ENCODE assay signal across 2 cellular contexts in the genomic region with DNA sequence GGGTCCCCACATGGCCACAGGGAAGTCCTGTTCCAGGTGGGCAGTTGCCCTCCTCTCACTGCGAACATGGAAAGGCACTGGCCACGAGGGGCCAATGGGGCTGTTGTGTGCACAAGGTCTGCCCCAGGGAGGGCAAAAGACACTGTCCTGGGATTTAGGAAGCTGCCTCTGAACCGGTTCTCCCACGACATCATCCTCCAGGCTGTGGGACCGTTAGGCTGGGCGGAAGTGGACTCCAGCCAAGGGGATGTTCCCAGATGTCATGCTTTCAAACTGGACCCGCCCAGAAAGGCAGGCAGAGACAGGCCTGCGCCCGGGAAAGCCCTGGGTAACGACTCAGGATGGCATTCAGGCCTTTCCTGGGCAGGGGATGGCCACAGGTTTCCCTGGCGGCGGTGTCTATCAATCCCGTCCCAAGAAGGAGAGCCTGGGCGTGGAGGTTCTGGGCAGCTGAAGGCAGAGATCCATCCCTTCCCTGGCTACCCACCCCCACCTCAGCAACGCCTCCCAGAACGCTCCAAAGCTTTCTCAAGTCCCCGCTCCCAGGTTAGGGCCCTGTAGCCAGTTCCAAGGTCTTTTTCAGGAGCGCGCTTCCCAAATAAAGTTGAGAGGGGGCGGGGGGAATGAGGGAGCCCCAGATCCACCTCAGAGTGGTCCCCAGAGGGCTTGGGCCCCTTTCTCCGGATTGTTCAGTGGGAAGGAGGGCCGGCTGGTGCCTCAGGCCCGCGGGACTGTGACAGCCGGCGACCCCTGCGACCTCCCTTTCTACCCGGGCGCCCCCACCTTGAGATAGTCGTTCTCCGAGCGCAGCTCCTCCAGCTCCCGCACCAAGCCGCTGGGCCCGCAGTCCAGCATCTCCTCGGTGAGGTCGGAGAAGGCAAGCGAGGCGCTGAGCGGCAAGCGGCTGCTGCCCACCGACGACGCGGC.
A peak's percentile ranks its signal among the peaks of the same experiment; 100 is the strongest.
TF ChIP-seq lines count a peak whose summit lies in the region.

No MANE protein-coding gene starts in this region.

TF ChIP-seq in HEK293, 187 proteins besides CTCF, POLR2A, EP300 and RAD21 (continues in another document):
- TF ChIP-seq, protein P1, sequence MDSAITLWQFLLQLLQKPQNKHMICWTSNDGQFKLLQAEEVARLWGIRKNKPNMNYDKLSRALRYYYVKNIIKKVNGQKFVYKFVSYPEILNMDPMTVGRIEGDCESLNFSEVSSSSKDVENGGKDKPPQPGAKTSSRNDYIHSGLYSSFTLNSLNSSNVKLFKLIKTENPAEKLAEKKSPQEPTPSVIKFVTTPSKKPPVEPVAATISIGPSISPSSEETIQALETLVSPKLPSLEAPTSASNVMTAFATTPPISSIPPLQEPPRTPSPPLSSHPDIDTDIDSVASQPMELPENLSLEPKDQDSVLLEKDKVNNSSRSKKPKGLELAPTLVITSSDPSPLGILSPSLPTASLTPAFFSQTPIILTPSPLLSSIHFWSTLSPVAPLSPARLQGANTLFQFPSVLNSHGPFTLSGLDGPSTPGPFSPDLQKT (IDR thresholded peaks at IDR 0.05; ENCODE audit: borderline replicate concordance, low read depth, low read length), result no peak
- no peak for TF ChIP-seq ZNF10 (tag by site-specific recombination; IDR thresholded peaks at IDR 0.05)
- no peak for TF ChIP-seq OSR2 (tag by site-specific recombination; IDR thresholded peaks at IDR 0.05)
- TF ChIP-seq ZNF239 (tag by site-specific recombination; IDR thresholded peaks at IDR 0.05), result no peak
- TF ChIP-seq, protein P2, sequence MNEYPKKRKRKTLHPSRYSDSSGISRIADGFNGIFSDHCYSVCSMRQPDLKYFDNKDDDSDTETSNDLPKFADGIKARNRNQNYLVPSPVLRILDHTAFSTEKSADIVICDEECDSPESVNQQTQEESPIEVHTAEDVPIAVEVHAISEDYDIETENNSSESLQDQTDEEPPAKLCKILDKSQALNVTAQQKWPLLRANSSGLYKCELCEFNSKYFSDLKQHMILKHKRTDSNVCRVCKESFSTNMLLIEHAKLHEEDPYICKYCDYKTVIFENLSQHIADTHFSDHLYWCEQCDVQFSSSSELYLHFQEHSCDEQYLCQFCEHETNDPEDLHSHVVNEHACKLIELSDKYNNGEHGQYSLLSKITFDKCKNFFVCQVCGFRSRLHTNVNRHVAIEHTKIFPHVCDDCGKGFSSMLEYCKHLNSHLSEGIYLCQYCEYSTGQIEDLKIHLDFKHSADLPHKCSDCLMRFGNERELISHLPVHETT (tag by site-specific recombination; IDR thresholded peaks at IDR 0.05), result no peak
- TF ChIP-seq, protein P3, sequence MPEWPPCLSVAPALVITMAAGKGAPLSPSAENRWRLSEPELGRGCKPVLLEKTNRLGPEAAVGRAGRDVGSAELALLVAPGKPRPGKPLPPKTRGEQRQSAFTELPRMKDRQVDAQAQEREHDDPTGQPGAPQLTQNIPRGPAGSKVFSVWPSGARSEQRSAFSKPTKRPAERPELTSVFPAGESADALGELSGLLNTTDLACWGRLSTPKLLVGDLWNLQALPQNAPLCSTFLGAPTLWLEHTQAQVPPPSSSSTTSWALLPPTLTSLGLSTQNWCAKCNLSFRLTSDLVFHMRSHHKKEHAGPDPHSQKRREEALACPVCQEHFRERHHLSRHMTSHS (tag by site-specific recombination; IDR thresholded peaks at IDR 0.05), result no peak
- no peak for TF ChIP-seq ZNF501 (tag by site-specific recombination; IDR thresholded peaks at IDR 0.05)
- no peak for TF ChIP-seq BCL11B (tag by site-specific recombination; IDR thresholded peaks at IDR 0.05; ENCODE audit: low read depth)
- TF ChIP-seq ZNF768 (tag by site-specific recombination; IDR thresholded peaks at IDR 0.05), result no peak
- no peak for TF ChIP-seq ZNF510 (tag by site-specific recombination; IDR thresholded peaks at IDR 0.05; ENCODE audit: insufficient replicate concordance)
- TF ChIP-seq, protein P4, sequence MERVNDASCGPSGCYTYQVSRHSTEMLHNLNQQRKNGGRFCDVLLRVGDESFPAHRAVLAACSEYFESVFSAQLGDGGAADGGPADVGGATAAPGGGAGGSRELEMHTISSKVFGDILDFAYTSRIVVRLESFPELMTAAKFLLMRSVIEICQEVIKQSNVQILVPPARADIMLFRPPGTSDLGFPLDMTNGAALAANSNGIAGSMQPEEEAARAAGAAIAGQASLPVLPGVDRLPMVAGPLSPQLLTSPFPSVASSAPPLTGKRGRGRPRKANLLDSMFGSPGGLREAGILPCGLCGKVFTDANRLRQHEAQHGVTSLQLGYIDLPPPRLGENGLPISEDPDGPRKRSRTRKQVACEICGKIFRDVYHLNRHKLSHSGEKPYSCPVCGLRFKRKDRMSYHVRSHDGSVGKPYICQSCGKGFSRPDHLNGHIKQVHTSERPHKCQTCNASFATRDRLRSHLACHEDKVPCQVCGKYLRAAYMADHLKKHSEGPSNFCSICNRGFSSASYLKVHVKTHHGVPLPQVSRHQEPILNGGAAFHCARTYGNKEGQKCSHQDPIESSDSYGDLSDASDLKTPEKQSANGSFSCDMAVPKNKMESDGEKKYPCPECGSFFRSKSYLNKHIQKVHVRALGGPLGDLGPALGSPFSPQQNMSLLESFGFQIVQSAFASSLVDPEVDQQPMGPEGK (tag by site-specific recombination; IDR thresholded peaks at IDR 0.05), result no peak
- TF ChIP-seq ZNF335 (tag by site-specific recombination; conservative IDR thresholded peaks at IDR 0.05), result peak; percentile 80
- TF ChIP-seq, protein P5, sequence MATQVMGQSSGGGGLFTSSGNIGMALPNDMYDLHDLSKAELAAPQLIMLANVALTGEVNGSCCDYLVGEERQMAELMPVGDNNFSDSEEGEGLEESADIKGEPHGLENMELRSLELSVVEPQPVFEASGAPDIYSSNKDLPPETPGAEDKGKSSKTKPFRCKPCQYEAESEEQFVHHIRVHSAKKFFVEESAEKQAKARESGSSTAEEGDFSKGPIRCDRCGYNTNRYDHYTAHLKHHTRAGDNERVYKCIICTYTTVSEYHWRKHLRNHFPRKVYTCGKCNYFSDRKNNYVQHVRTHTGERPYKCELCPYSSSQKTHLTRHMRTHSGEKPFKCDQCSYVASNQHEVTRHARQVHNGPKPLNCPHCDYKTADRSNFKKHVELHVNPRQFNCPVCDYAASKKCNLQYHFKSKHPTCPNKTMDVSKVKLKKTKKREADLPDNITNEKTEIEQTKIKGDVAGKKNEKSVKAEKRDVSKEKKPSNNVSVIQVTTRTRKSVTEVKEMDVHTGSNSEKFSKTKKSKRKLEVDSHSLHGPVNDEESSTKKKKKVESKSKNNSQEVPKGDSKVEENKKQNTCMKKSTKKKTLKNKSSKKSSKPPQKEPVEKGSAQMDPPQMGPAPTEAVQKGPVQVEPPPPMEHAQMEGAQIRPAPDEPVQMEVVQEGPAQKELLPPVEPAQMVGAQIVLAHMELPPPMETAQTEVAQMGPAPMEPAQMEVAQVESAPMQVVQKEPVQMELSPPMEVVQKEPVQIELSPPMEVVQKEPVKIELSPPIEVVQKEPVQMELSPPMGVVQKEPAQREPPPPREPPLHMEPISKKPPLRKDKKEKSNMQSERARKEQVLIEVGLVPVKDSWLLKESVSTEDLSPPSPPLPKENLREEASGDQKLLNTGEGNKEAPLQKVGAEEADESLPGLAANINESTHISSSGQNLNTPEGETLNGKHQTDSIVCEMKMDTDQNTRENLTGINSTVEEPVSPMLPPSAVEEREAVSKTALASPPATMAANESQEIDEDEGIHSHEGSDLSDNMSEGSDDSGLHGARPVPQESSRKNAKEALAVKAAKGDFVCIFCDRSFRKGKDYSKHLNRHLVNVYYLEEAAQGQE (tag by site-specific recombination; IDR thresholded peaks at IDR 0.05), result no peak
- TF ChIP-seq ZNF140 (tag by site-specific recombination; IDR thresholded peaks at IDR 0.05), result no peak
- TF ChIP-seq ZNF157 (tag by site-specific recombination; IDR thresholded peaks at IDR 0.05), result no peak

TF ChIP-seq in HepG2, 621 proteins besides CTCF, POLR2A, EP300 and RAD21 (continues in another document):
- TF ChIP-seq ZSCAN21 (CRISPR knock-in tag; IDR thresholded peaks at IDR 0.05; ENCODE audit: borderline replicate concordance), result peak; percentile 50; the same call in 1 of the 2 replicates
- TF ChIP-seq, protein P6, sequence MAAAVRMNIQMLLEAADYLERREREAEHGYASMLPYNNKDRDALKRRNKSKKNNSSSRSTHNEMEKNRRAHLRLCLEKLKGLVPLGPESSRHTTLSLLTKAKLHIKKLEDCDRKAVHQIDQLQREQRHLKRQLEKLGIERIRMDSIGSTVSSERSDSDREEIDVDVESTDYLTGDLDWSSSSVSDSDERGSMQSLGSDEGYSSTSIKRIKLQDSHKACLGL (CRISPR knock-in tag; IDR thresholded peaks at IDR 0.05), result peak; percentile 36; the same call in 1 of the 2 replicates
- TF ChIP-seq, protein P7, sequence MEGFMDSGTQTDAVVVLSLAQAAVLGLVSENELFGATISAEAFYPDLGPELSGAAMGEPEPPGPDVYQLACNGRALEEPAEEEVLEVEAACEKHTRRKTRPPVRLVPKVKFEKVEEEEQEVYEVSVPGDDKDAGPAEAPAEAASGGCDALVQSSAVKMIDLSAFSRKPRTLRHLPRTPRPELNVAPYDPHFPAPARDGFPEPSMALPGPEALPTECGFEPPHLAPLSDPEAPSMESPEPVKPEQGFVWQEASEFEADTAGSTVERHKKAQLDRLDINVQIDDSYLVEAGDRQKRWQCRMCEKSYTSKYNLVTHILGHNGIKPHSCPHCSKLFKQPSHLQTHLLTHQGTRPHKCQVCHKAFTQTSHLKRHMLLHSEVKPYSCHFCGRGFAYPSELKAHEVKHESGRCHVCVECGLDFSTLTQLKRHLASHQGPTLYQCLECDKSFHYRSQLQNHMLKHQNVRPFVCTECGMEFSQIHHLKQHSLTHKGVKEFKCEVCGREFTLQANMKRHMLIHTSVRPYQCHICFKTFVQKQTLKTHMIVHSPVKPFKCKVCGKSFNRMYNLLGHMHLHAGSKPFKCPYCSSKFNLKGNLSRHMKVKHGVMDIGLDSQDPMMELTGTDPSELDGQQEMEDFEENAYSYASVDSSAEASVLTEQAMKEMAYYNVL (CRISPR knock-in tag; IDR thresholded peaks at IDR 0.05; ENCODE audit: borderline replicate concordance), result 0 out of 2 replicates have a peak, but pooled peaks have one; percentile 16
- no peak for TF ChIP-seq CHCHD3 (CRISPR knock-in tag; IDR thresholded peaks at IDR 0.05)
- no peak for TF ChIP-seq TSC22D2 (CRISPR knock-in tag; IDR thresholded peaks at IDR 0.05; ENCODE audit: borderline replicate concordance)
- TF ChIP-seq ZFP1 (CRISPR knock-in tag; IDR thresholded peaks at IDR 0.05), result 0 out of 2 replicates have a peak, but pooled peaks have one; percentile 45
- peak; percentile 63; the same call in 1 of the 2 replicates for TF ChIP-seq MTF2 (CRISPR knock-in tag; IDR thresholded peaks at IDR 0.05; ENCODE audit: borderline replicate concordance)
- no peak for TF ChIP-seq CENPT (CRISPR knock-in tag; IDR thresholded peaks at IDR 0.05; ENCODE audit: low read depth)
- 0 out of 2 replicates have a peak, but pooled peaks have one; percentile 76 for TF ChIP-seq SIN3A (IDR thresholded peaks at IDR 0.05; ENCODE audit: borderline replicate concordance, low read depth, low read length)
- TF ChIP-seq NRL (CRISPR knock-in tag; IDR thresholded peaks at IDR 0.05; ENCODE audit: borderline replicate concordance), result 0 out of 2 replicates have a peak, but pooled peaks have one; percentile 76
- 0 out of 2 replicates have a peak, but pooled peaks have one; percentile 65 for TF ChIP-seq ZNF709 (CRISPR knock-in tag; IDR thresholded peaks at IDR 0.05)
- peak; percentile 46; the same call in 1 of the 2 replicates for TF ChIP-seq YEATS4 (CRISPR knock-in tag; IDR thresholded peaks at IDR 0.05; ENCODE audit: borderline replicate concordance)
- TF ChIP-seq, protein P8, sequence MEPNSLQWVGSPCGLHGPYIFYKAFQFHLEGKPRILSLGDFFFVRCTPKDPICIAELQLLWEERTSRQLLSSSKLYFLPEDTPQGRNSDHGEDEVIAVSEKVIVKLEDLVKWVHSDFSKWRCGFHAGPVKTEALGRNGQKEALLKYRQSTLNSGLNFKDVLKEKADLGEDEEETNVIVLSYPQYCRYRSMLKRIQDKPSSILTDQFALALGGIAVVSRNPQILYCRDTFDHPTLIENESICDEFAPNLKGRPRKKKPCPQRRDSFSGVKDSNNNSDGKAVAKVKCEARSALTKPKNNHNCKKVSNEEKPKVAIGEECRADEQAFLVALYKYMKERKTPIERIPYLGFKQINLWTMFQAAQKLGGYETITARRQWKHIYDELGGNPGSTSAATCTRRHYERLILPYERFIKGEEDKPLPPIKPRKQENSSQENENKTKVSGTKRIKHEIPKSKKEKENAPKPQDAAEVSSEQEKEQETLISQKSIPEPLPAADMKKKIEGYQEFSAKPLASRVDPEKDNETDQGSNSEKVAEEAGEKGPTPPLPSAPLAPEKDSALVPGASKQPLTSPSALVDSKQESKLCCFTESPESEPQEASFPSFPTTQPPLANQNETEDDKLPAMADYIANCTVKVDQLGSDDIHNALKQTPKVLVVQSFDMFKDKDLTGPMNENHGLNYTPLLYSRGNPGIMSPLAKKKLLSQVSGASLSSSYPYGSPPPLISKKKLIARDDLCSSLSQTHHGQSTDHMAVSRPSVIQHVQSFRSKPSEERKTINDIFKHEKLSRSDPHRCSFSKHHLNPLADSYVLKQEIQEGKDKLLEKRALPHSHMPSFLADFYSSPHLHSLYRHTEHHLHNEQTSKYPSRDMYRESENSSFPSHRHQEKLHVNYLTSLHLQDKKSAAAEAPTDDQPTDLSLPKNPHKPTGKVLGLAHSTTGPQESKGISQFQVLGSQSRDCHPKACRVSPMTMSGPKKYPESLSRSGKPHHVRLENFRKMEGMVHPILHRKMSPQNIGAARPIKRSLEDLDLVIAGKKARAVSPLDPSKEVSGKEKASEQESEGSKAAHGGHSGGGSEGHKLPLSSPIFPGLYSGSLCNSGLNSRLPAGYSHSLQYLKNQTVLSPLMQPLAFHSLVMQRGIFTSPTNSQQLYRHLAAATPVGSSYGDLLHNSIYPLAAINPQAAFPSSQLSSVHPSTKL (CRISPR knock-in tag; IDR thresholded peaks at IDR 0.05), result no peak
- TF ChIP-seq HNF4A (CRISPR knock-in tag; IDR thresholded peaks at IDR 0.05), result no peak
- no peak; the same call in 1 of the 2 replicates for TF ChIP-seq CREM (IDR thresholded peaks at IDR 0.05)
- TF ChIP-seq CREM (CRISPR knock-in tag; IDR thresholded peaks at IDR 0.05), result no peak
- peak; percentile 33 for TF ChIP-seq TAF15 (IDR thresholded peaks at IDR 0.05; ENCODE audit: low read depth, low read length, poor library complexity, severe bottlenecking)
- TF ChIP-seq ZBTB20 (CRISPR knock-in tag; IDR thresholded peaks at IDR 0.05; ENCODE audit: borderline replicate concordance, low read depth), result no peak
- TF ChIP-seq SMAD1 (CRISPR knock-in tag; IDR thresholded peaks at IDR 0.05; ENCODE audit: borderline replicate concordance, low read depth), result peak; percentile 9; the same call in 1 of the 2 replicates
- peak; percentile 62 for TF ChIP-seq RBM39 (IDR thresholded peaks at IDR 0.05; ENCODE audit: low read depth, low read length, poor library complexity, severe bottlenecking)
- TF ChIP-seq NR2F6 (IDR thresholded peaks at IDR 0.05), result 0 out of 2 replicates have a peak, but pooled peaks have one; percentile 35
- peak; percentile 49; the same call in 1 of the 2 replicates for TF ChIP-seq NR2F6 (CRISPR knock-in tag; IDR thresholded peaks at IDR 0.05)
- no peak for TF ChIP-seq ZNF264 (CRISPR knock-in tag; IDR thresholded peaks at IDR 0.05)
- TF ChIP-seq ZNF557 (CRISPR knock-in tag; IDR thresholded peaks at IDR 0.05), result 0 out of 2 replicates have a peak, but pooled peaks have one; percentile 44
- TF ChIP-seq, protein P9, sequence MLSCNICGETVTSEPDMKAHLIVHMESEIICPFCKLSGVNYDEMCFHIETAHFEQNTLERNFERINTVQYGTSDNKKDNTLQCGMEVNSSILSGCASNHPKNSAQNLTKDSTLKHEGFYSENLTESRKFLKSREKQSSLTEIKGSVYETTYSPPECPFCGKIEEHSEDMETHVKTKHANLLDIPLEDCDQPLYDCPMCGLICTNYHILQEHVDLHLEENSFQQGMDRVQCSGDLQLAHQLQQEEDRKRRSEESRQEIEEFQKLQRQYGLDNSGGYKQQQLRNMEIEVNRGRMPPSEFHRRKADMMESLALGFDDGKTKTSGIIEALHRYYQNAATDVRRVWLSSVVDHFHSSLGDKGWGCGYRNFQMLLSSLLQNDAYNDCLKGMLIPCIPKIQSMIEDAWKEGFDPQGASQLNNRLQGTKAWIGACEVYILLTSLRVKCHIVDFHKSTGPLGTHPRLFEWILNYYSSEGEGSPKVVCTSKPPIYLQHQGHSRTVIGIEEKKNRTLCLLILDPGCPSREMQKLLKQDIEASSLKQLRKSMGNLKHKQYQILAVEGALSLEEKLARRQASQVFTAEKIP (CRISPR knock-in tag; IDR thresholded peaks at IDR 0.05; ENCODE audit: borderline replicate concordance), result no peak
